18 cellular contexts compared by ENCODE assay signal in the genomic region with DNA sequence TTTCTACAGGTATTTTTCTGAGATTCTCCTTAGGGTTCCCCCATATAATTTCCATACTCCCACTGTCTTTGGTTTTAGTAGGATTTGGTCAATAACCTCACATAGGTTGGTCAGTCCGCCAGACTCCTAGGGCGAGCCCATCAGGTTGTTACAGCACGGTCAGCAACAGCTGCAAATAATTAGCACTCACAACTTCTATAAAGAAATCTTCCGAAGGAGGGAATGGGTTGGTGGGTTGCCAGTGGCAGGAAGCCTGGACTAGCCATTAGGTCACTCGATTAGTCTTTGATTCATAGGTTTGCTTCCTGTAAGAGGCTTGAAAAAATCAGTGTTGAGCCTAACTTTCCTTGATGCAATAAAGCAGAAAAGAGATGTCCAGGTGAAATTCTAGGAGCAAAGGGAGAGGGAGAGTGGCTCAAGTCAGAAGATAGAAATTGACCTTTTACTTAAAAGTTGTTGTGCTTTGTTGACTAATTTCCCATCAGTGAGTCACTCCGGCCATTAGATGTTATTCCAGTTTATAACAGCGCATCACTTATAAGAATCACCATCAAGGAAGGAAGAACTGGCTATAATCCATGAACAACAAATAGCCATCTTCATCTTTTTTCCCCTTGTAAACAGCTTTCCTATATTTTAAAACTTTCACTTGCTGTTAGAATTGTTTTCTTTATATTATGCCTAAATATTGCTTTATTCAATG.
DNase-seq lines count a peak whose midpoint lies in the region; ATAC-seq and TF ChIP-seq lines count a peak whose summit lies in the region.
"Had no signal": no experiment of that assay in that cellular context is flagged by ENCODE, and none has a peak within 500 bp of the region (broad histone marks: within the 10 kb centered on the region; RNA-seq: fewer than 3 reads in every experiment).

No MANE protein-coding gene starts in this region.

- no peak for ATAC-seq in HG03442 (IDR thresholded peaks at IDR 0.05; ENCODE audit: unreplicated experiment)
- ATAC-seq: GM12878, Right ventricle myocardium inferior, T-helper 17 cell had no signal

- H3K4me3 ChIP-seq in AG10803 (ENCODE audit: low read length) (no peak overlapping the region), astrocyte of the spinal cord (ENCODE audit: low read depth, low read length) (no peak overlapping the region), foreskin fibroblast (ENCODE audit: low read depth in 1 of 2, low read length in 2 of 2) (no peak overlapping the region)
- H3K4me3 ChIP-seq: ascending aorta, GM12878, left ventricle myocardium inferior had no signal

- in situ Hi-C loops in astrocyte of the spinal cord (cut with HindIII; ENCODE audit: low sequenced_read_pairs) = no loop called here

- peak; percentile 22 for DNase-seq in AG10803 (ENCODE audit: low read depth)
- peak; percentile 37 for DNase-seq in ELR (ENCODE audit: low read depth)
- DNase-seq in astrocyte of the spinal cord (ENCODE audit: low read depth, low spot score) = peak; percentile 38
- peak; percentile 43 to 64 for DNase-seq in foreskin fibroblast
- DNase-seq in activated CD8-positive, alpha-beta memory T cell treated with anti-CD3 and anti-CD28 coated beads for 24 hours = no peak
- DNase-seq in activated effector memory CD4-positive, alpha-beta T cell treated with Interleukin-2 at 50 U/mL for 16 hours = no peak
- DNase-seq: GF-D8; glutamatergic neuron; HCEC 1CT; left ventricle myocardium inferior; NCI-H2029; NCI-H510A treated with DMSO at 0.1 percent for 48 hours; stimulated activated CD4-positive, alpha-beta T cell treated with anti-CD3 and anti-CD28 coated beads, Interleukin-4, amount 100 ng/mL, for 24 hours; T-helper 17 cell had no signal

- TF ChIP-seq CTCF in AG10803 (conservative IDR thresholded peaks at IDR 0.05; ENCODE audit: low read length) = no peak
- no peak for TF ChIP-seq CTCF in astrocyte of the spinal cord (IDR thresholded peaks at IDR 0.05; ENCODE audit: low read depth, low read length)
- no peak for TF ChIP-seq CTCF in foreskin fibroblast (IDR thresholded peaks at IDR 0.05; ENCODE audit: low read depth, low read length)

Comparison
In these comparisons a context has a peak if more than half of its experiments do, and no peak if none do; other contexts are left out.
1. DNase-seq: peak in AG10803 (single experiment), ELR (single experiment), astrocyte of the spinal cord (single experiment) and foreskin fibroblast (2 of 2); none in activated CD8-positive, alpha-beta memory T cell treated with anti-CD3 and anti-CD28 coated beads for 24 hours (single experiment) and activated effector memory CD4-positive, alpha-beta T cell treated with Interleukin-2 at 50 U/mL for 16 hours (single experiment).